38 cellular contexts compared by ENCODE assay signal in genomic region chr14:77272261-77272660, GRCh38. TPM values are rescaled to one million over a fixed set of nuclear protein-coding genes. Genes with fewer than 3 reads are reported as not detected.
"Had no signal": no experiment of that assay in that cellular context is flagged by ENCODE, and none has a peak within 500 bp of the region (broad histone marks: within the 10 kb centered on the region; RNA-seq: fewer than 3 reads in every experiment).

No MANE protein-coding gene starts in this region.

- H3K9me3 Mint-ChIP-seq: activated B cell treated with CpG ODN at 0.5 μM for 24 hours; activated naive CD8-positive, alpha-beta T cell treated with anti-CD3 and anti-CD28 coated beads, Interleukin-2, amount 50 U/mL, for 24 hours; activated T-helper 1 cell treated with anti-CD3 and anti-CD28 coated beads, Interleukin-12 subunit alpha, Interleukin-12 subunit beta, Interleukin-2, Interleukin-4 antibody, amounts not matched to agents 30 ng/mL and 10 ng/mL and 1 ng/mL, durations not matched to agents 14 hours and 24 hours and 36 hours; activated T-helper 2 cell treated with anti-CD3 and anti-CD28 coated beads, Interferon-gamma antibody, Interleukin-2, Interleukin-4, amounts not matched to agents 10 μg/mL and 5 μg/mL and 100 μg/mL, durations not matched to agents 14 hours and 24 hours and 36 hours had no signal

- H3K4me1 Mint-ChIP-seq: activated naive CD8-positive, alpha-beta T cell treated with anti-CD3 and anti-CD28 coated beads for 36 hours; activated naive CD8-positive, alpha-beta T cell treated with anti-CD3 and anti-CD28 coated beads, Interleukin-2, amount 50 U/mL, for 24 hours had no signal

- H3K4me3 ChIP-seq: adrenal gland, body of pancreas, colonic mucosa, esophagus squamous epithelium, gastroesophageal sphincter had no signal

- H3K27ac Mint-ChIP-seq: activated B cell treated with CpG ODN at 0.5 μM for 24 hours; activated CD8-positive, alpha-beta T cell treated with anti-CD3 and anti-CD28 coated beads for 36 hours; activated naive CD4-positive, alpha-beta T cell treated with anti-CD3 and anti-CD28 coated beads for 36 hours; activated naive CD4-positive, alpha-beta T cell treated with anti-CD3 and anti-CD28 coated beads, Interleukin-2, amount 50 U/mL, for 24 hours; activated naive CD8-positive, alpha-beta T cell treated with anti-CD3 and anti-CD28 coated beads for 36 hours; activated naive CD8-positive, alpha-beta T cell treated with anti-CD3 and anti-CD28 coated beads, Interleukin-2, amount 50 U/mL, for 24 hours; activated T-helper 1 cell treated with anti-CD3 and anti-CD28 coated beads, Interleukin-12 subunit alpha, Interleukin-12 subunit beta, Interleukin-2, Interleukin-4 antibody, amounts not matched to agents 30 ng/mL and 10 ng/mL and 1 ng/mL, durations not matched to agents 14 hours and 24 hours and 36 hours; activated T-helper 2 cell treated with anti-CD3 and anti-CD28 coated beads, Interferon-gamma antibody, Interleukin-2, Interleukin-4, amounts not matched to agents 10 μg/mL and 5 μg/mL and 100 μg/mL, durations not matched to agents 14 hours and 24 hours and 36 hours; T-helper 17 cell; T-helper 2 cell treated with Interferon-gamma antibody and Interleukin-4, amounts not matched to agents 5 μg/mL and 100 μg/mL, for 36 hours had no signal

- ATAC-seq: activated CD4-positive, CD25-positive, alpha-beta regulatory T cell treated with anti-CD3 and anti-CD28 coated beads, Interleukin-2, amount 50 U/mL, for 24 hours; activated CD8-positive, alpha-beta T cell treated with anti-CD3 and anti-CD28 coated beads for 36 hours; activated naive CD8-positive, alpha-beta T cell treated with anti-CD3 and anti-CD28 coated beads, Interleukin-2, amount 50 U/mL, for 24 hours; body of pancreas; gastroesophageal sphincter; T-helper 17 cell had no signal

- H3K4me3 Mint-ChIP-seq: activated B cell treated with CpG ODN at 0.5 μM for 24 hours; activated CD8-positive, alpha-beta T cell treated with anti-CD3 and anti-CD28 coated beads for 36 hours; activated naive CD4-positive, alpha-beta T cell treated with anti-CD3 and anti-CD28 coated beads for 36 hours; activated naive CD4-positive, alpha-beta T cell treated with anti-CD3 and anti-CD28 coated beads, Interleukin-2, amount 50 U/mL, for 24 hours; activated naive CD8-positive, alpha-beta T cell treated with anti-CD3 and anti-CD28 coated beads for 36 hours; activated naive CD8-positive, alpha-beta T cell treated with anti-CD3 and anti-CD28 coated beads, Interleukin-2, amount 50 U/mL, for 24 hours; activated T-helper 1 cell treated with anti-CD3 and anti-CD28 coated beads, Interleukin-12 subunit alpha, Interleukin-12 subunit beta, Interleukin-2, Interleukin-4 antibody, amounts not matched to agents 30 ng/mL and 10 ng/mL and 1 ng/mL, durations not matched to agents 14 hours and 24 hours and 36 hours; T-helper 17 cell; T-helper 2 cell treated with Interferon-gamma antibody and Interleukin-4, amounts not matched to agents 5 μg/mL and 100 μg/mL, for 36 hours had no signal

- H3K27ac ChIP-seq: adrenal gland, body of pancreas, colonic mucosa, epithelial cell of prostate, esophagus squamous epithelium, gastroesophageal sphincter, WERI-Rb-1 had no signal

- H3K36me3 Mint-ChIP-seq: activated naive CD8-positive, alpha-beta T cell treated with anti-CD3 and anti-CD28 coated beads for 36 hours had no signal

- H3K9me3 ChIP-seq: adrenal gland, colonic mucosa had no signal

- H3K36me3 ChIP-seq: colonic mucosa, WERI-Rb-1 had no signal

- DNase-seq: activated B cell treated with CpG ODN at 0.5 μM for 24 hours; activated CD4-positive, alpha-beta T cell treated with anti-CD3 and anti-CD28 coated beads for 48 hours; activated CD4-positive, alpha-beta T cell treated with anti-CD3 and anti-CD28 coated beads, Interleukin-2, amount 50 U/mL, for 1 hour; activated CD4-positive, alpha-beta T cell treated with anti-CD3 and anti-CD28 coated beads, Interleukin-2, amount 50 U/mL, for 48 hours; activated CD8-positive, alpha-beta memory T cell treated with anti-CD3 and anti-CD28 coated beads for 24 hours; activated CD8-positive, alpha-beta T cell treated with anti-CD3 and anti-CD28 coated beads for 36 hours; activated effector memory CD4-positive, alpha-beta T cell treated with anti-CD3 and anti-CD28 coated beads, Interleukin-2, amount 50 U/mL, for 16 hours; activated naive CD4-positive, alpha-beta T cell treated with anti-CD3 and anti-CD28 coated beads for 36 hours; activated naive CD8-positive, alpha-beta T cell treated with anti-CD3 and anti-CD28 coated beads for 36 hours; activated naive CD8-positive, alpha-beta T cell treated with anti-CD3 and anti-CD28 coated beads, Interleukin-2, amount 50 U/mL, for 24 hours; activated T-cell treated with anti-CD3 and anti-CD28 coated beads, Interleukin-2, amount 50 U/mL, for 1 hour; activated T-cell treated with anti-CD3 and anti-CD28 coated beads, Interleukin-2, amount 50 U/mL, for 48 hours; adrenal gland; amygdala; body of pancreas; central memory CD4-positive, alpha-beta T cell; cerebellar nuclear complex; colonic mucosa; effector CD8-positive, alpha-beta T cell; esophagus squamous epithelium; foreskin melanocyte; T-helper 1 cell; T-helper 17 cell; T1000; WERI-Rb-1 had no signal

- H3K4me1 ChIP-seq: adrenal gland, colonic mucosa had no signal

RNA-seq across cellular contexts. Expression of gene NGB, which starts 1.3 kb away (rescaled TPM):
- total RNA-seq: activated B cell treated with CpG ODN at 0.5 μM for 24 hours; activated CD8-positive, alpha-beta T cell treated with anti-CD3 and anti-CD28 coated beads for 36 hours; activated naive CD4-positive, alpha-beta T cell treated with anti-CD3 and anti-CD28 coated beads for 36 hours; activated naive CD8-positive, alpha-beta T cell treated with anti-CD3 and anti-CD28 coated beads for 36 hours; activated T-helper 1 cell treated with anti-CD3 and anti-CD28 coated beads, Interleukin-12 subunit alpha, Interleukin-12 subunit beta, Interleukin-2, Interleukin-4 antibody, amounts not matched to agents 30 ng/mL and 10 ng/mL and 1 ng/mL, durations not matched to agents 14 hours and 24 hours and 36 hours; activated T-helper 2 cell treated with anti-CD3 and anti-CD28 coated beads, Interferon-gamma antibody, Interleukin-2, Interleukin-4, amounts not matched to agents 10 μg/mL and 5 μg/mL and 100 μg/mL, durations not matched to agents 14 hours and 24 hours and 36 hours; aorta; dermis microvascular lymphatic vessel endothelial cell; endothelial cell of umbilical vein; esophagus squamous epithelium; fibroblast of lung; fibroblast of villous mesenchyme; glomerular endothelial cell; T-helper 17 cell had no signal
- polyA plus RNA-seq: aorta, endothelial cell of umbilical vein, fibroblast of lung had no signal
